Comparison of ENCODE assay signal across 18 cellular contexts in the genomic region with DNA sequence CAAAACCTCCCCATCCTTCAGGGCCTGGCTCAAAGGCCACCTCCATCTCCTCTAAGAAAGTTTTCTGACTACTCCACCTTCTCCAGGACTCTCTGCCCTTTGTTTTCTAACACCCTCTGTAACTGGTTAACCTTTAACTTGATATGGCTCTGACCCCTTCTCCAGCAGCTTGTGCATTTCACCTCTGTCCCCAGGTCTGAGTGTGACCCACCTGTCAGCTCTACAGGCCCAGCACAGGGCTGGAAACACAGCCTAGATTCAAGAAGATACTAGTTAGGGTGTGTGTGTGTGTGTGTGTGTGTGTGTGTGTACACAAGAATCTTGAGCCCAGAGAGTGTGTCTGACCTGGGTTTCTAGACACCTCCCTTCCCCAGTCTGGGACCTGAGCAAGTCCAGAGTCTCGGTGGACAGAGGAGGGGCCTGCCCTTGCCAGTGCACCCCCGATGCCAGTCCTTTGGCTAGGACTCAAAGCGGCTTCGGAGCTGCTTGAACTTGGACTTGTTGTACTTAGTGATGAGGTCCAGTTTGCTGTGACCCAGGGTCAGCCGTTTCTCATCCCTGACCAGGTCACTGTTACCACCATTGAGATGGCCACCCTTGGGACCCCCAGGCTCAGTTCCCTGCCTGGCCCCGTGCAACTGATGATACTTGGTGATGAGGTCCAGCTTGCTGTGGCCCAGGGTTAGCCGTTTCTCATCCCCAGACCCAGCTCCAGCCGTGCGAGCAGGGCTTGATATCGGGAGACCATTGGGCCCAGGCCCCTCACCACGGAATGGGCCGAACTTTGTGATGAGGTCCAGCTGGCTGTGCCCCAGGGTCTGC. TPM values are rescaled to one million over a fixed set of nuclear protein-coding genes. Genes with fewer than 3 reads are reported as not detected.
A peak's percentile ranks its signal among the peaks of the same experiment; 100 is the strongest.
DNase-seq lines count a peak whose midpoint lies in the region; ATAC-seq and TF ChIP-seq lines count a peak whose summit lies in the region.
"Had no signal": no experiment of that assay in that cellular context is flagged by ENCODE, and none has a peak within 500 bp of the region (broad histone marks: within the 10 kb centered on the region; RNA-seq: fewer than 3 reads in every experiment).

No MANE protein-coding gene starts in this region.

- H3K27me3 Mint-ChIP-seq in T-helper 2 cell treated with Interferon-gamma antibody and Interleukin-4, amounts not matched to agents 5 μg/mL and 100 μg/mL, for 36 hours (ENCODE audit: low read depth) = no peaks in the 10 kb centered on the region
- H3K27me3 Mint-ChIP-seq in T-cell = no peaks in the 10 kb centered on the region
- H3K27me3 Mint-ChIP-seq in osteocyte (ENCODE audit: unreplicated experiment) = no peaks in the 10 kb centered on the region

- no peaks in the 10 kb centered on the region for H3K36me3 ChIP-seq in right atrium auricular region

- H3K4me1 ChIP-seq in foreskin keratinocyte = peaks cover 14% of the 10 kb centered on the region
- H3K4me1 ChIP-seq in right atrium auricular region = peaks cover 0 to 18% of the 10 kb centered on the region in 2 donors

- H3K36me3 Mint-ChIP-seq in T-helper 2 cell treated with Interferon-gamma antibody and Interleukin-4, amounts not matched to agents 5 μg/mL and 100 μg/mL, for 36 hours (ENCODE audit: low read depth) = peaks cover 18% of the 10 kb centered on the region
- H3K36me3 Mint-ChIP-seq in T-cell (peaks cover 5% of the 10 kb centered on the region), osteocyte (ENCODE audit: unreplicated experiment) (peaks cover 2% of the 10 kb centered on the region)

- TF ChIP-seq CTCF in foreskin keratinocyte (conservative IDR thresholded peaks at IDR 0.05) = no peak
- no peak for TF ChIP-seq CTCF in osteocyte (IDR thresholded peaks at IDR 0.05)
- no peak for TF ChIP-seq CTCF in right atrium auricular region (IDR thresholded peaks at IDR 0.05)

- DNase-seq in T-helper 2 cell treated with Interferon-gamma antibody and Interleukin-4, amounts not matched to agents 5 μg/mL and 100 μg/mL, for 36 hours (ENCODE audit: low spot score) = no peak
- DNase-seq in T-helper 2 cell (no peak), T-cell (no peak), foreskin keratinocyte (no peak), osteocyte (ENCODE audit: extremely low spot score, unreplicated experiment) (no peak), right atrium auricular region (ENCODE audit: low spot score) (no peak), NCI-H345 treated with DMSO at 0.1 percent for 48 hours (lab: John Stamatoyannopoulos, UW; ENCODE audit: unreplicated experiment) (no peak)
- DNase-seq: amniotic stem cell; DMS 273 treated with DMSO at 0.1 percent for 48 hours; effector memory CD4-positive, alpha-beta T cell; left ventricle myocardium inferior; NCI-H2029; psoas muscle had no signal

- H3K9me3 ChIP-seq in right atrium auricular region = no peaks in the 10 kb centered on the region
- H3K9me3 ChIP-seq: left ventricle myocardium inferior, psoas muscle, SJSA1 had no signal

- H3K27me3 ChIP-seq in foreskin keratinocyte (no peaks in the 10 kb centered on the region), right atrium auricular region (no peaks in the 10 kb centered on the region)
- H3K27me3 ChIP-seq: SJSA1 had no signal

- H3K4me3 ChIP-seq in right atrium auricular region = no peak overlapping the region
- H3K4me3 ChIP-seq: SJSA1 had no signal

- CTCF ChIA-PET in T-cell (lab: Charles Lee) = no interaction called here

- peak overlapping the region; percentile 46 for H3K27ac ChIP-seq in foreskin keratinocyte
- H3K27ac ChIP-seq in right atrium auricular region = no peak overlapping the region
- H3K27ac ChIP-seq: left ventricle myocardium inferior, psoas muscle, SJSA1 had no signal

- POLR2A ChIA-PET in T-cell (lab: Charles Lee) = interaction anchor here in 1 of 2 donors (0.6 kb wide), 1 partner anchor 16 kb away, joined by 3 read pairs; no protein-coding TSS in a partner anchor

- peaks cover 17% of the 10 kb centered on the region for H3K4me1 Mint-ChIP-seq in T-helper 2 cell treated with Interferon-gamma antibody and Interleukin-4, amounts not matched to agents 5 μg/mL and 100 μg/mL, for 36 hours (ENCODE audit: low read depth)
- H3K4me1 Mint-ChIP-seq in T-cell = peaks cover 28 to 31% (median 30%) of the 10 kb centered on the region in 3 donors
- H3K4me1 Mint-ChIP-seq in osteocyte (ENCODE audit: unreplicated experiment) = peaks cover 25% of the 10 kb centered on the region

- H3K9me3 Mint-ChIP-seq in T-helper 2 cell treated with Interferon-gamma antibody and Interleukin-4, amounts not matched to agents 5 μg/mL and 100 μg/mL, for 36 hours = no peaks in the 10 kb centered on the region
- H3K9me3 Mint-ChIP-seq in T-cell (no peaks in the 10 kb centered on the region), osteocyte (ENCODE audit: unreplicated experiment) (no peaks in the 10 kb centered on the region)

- peak overlapping the region; percentile 78 for H3K27ac Mint-ChIP-seq in T-helper 2 cell treated with Interferon-gamma antibody and Interleukin-4, amounts not matched to agents 5 μg/mL and 100 μg/mL, for 36 hours
- H3K27ac Mint-ChIP-seq in T-cell (peak overlapping the region; percentile 76 to 88), osteocyte (ENCODE audit: unreplicated experiment) (peak overlapping the region; percentile 58)

- H3K4me3 Mint-ChIP-seq in T-helper 2 cell treated with Interferon-gamma antibody and Interleukin-4, amounts not matched to agents 5 μg/mL and 100 μg/mL, for 36 hours = peak overlapping the region; percentile 89
- H3K4me3 Mint-ChIP-seq in T-cell (peak overlapping the region; percentile 89 to 92 (median 90)), osteocyte (ENCODE audit: unreplicated experiment) (peak overlapping the region; percentile 94)

- ATAC-seq in T-cell (replicated peaks in 1 of 4) = no peak
- no peak for ATAC-seq in foreskin keratinocyte
- no peak for ATAC-seq in HG02870 (IDR thresholded peaks at IDR 0.05; ENCODE audit: unreplicated experiment)
- ATAC-seq: activated CD4-positive, CD25-positive, alpha-beta regulatory T cell treated with anti-CD3 and anti-CD28 coated beads, Interleukin-2, amount 50 U/mL, for 24 hours; psoas muscle had no signal

RNA-seq across cellular contexts. Expression of a gene that starts 1.7 kb away (rescaled TPM):
- total RNA-seq in T-cell (10 to 100 TPM; 43.8 to 70.7 (median 69.6) TPM), foreskin keratinocyte (388 and 438 TPM in 2 replicates), osteocyte (131 and 136 TPM in 2 replicates), right atrium auricular region (10 to 100 TPM; 23.0 to 44.3 TPM)
- polyA plus RNA-seq in foreskin keratinocyte = 487 and 547 TPM in 2 replicates

RNA-seq across cellular contexts. Expression of a gene that starts 5.9 kb away (rescaled TPM):
- total RNA-seq in T-cell (under 1 TPM in 1 of 5 donors, not detected in 4; 0.15 TPM), foreskin keratinocyte (2.6 and 3.0 TPM in 2 replicates), osteocyte (not detected in 2 replicates), right atrium auricular region (not detected)
- 2.3 and 3.1 TPM in 2 replicates for polyA plus RNA-seq in foreskin keratinocyte
- total RNA-seq: A172, H4, left ventricle myocardium inferior, psoas muscle, SJSA1 had no signal

RNA-seq across cellular contexts. Expression of a gene that starts 8.4 kb away (rescaled TPM):
- total RNA-seq in T-cell (10 to 100 TPM; 59.5 to 95.5 (median 72.0) TPM), foreskin keratinocyte (31.6 and 48.2 TPM in 2 replicates), osteocyte (118 and 120 TPM in 2 replicates), right atrium auricular region (10 to 100 TPM; 11.9 to 24.2 TPM)
- 85.2 and 112 TPM in 2 replicates for polyA plus RNA-seq in foreskin keratinocyte

RNA-seq across cellular contexts. Expression of a gene that starts 59.8 kb away (rescaled TPM):
- total RNA-seq in T-cell (under 1 TPM in 3 of 5 donors, not detected in 2; 0.15 to 0.49 (median 0.16) TPM), foreskin keratinocyte (0.03 and 0.04 TPM in 2 replicates), osteocyte (0.54 and 0.63 TPM in 2 replicates), right atrium auricular region (1 to 10 TPM; 2.2 to 3.8 TPM)
- 0.03 TPM in 2 replicates for polyA plus RNA-seq in foreskin keratinocyte
